8 cellular contexts compared by ENCODE assay signal in the genomic region with DNA sequence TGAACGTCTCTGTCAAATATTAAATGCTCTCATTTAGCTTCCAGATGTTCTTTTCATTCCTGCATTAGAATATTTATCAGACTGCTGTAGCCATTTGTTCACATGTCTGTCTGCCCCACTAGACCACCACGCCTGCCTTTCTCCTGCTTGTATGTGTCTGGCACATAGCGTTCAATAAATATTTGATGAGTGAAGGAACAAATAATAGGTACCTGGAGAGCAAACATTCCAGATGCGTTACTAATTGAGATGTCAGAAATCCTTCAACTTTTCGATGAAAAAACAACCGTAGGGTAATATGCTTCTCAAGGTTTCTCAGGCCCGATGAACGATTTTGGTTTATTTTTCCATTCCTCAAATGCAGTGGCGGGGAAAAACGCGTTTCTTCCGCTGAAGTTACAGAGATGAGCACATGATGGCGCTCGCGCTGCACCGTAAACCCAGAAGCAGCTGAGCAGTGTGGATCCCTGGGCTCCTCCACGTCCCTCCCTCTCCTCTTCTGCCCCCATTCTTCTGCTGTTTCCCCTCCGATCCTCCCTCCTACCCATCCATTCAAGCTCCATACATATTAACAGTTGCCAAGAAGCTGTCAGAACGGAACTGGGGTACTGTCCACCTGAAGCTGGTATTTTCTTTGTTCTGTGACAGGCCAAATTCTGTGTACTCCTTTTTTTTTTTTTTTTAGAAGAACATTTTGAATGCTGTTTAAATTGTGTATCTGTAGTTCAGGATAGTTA.
DNase-seq lines count a peak whose midpoint lies in the region; ATAC-seq, FAIRE-seq and TF ChIP-seq lines count a peak whose summit lies in the region.

No MANE protein-coding gene starts in this region.

- no peaks in the 10 kb centered on the region for H3K79me2 ChIP-seq in endothelial cell of umbilical vein (ENCODE audit: control insufficient read depth, insufficient read depth, low read length)

- ATAC-seq in HG03108 (IDR thresholded peaks at IDR 0.05; ENCODE audit: unreplicated experiment) = no peak

- POLR2A ChIA-PET in endothelial cell of umbilical vein (lab: Charles Lee) = no interaction called here

- H3K27ac ChIP-seq in endothelial cell of umbilical vein (ENCODE audit: insufficient read depth, low read depth, low read length) = no peak overlapping the region
- peak overlapping the region; percentile 17 for H3K27ac ChIP-seq in vagina

- H3K4me1 ChIP-seq in endothelial cell of umbilical vein (ENCODE audit: control insufficient read depth, extremely low read depth, insufficient read depth, low read length) (no peaks in the 10 kb centered on the region), vagina (no peaks in the 10 kb centered on the region)

- H3K9me3 ChIP-seq in endothelial cell of umbilical vein (replicated peaks; ENCODE audit: control insufficient read depth, insufficient read depth, low read length) (no peaks in the 10 kb centered on the region), vagina (no peaks in the 10 kb centered on the region)

- H3K4me3 ChIP-seq in endothelial cell of umbilical vein (replicated peaks in 1 of 3; ENCODE audit: insufficient read depth in 1 of 3, low read depth in 1 of 3, low read length in 3 of 3) (no peak overlapping the region), vagina (peak overlapping the region in 1 of 2 donors; percentile 10)

- H3K9ac ChIP-seq in endothelial cell of umbilical vein (replicated peaks; ENCODE audit: extremely low read depth, insufficient read depth, low read length) = peak overlapping the region; percentile 12

- intact Hi-C loops in endothelial cell of umbilical vein (cut with micrococcal nuclease) (loop anchor here (1.0 to 10.0 kb wide), 13 partner anchors 54 to 1735 kb away; no protein-coding TSS in a partner anchor), vagina (cut with DNase I) (no loop called here)

- no peaks in the 10 kb centered on the region for H3K9me1 ChIP-seq in endothelial cell of umbilical vein (replicated peaks; ENCODE audit: control insufficient read depth, extremely low read depth, insufficient read depth, low read length)

- TF ChIP-seq POLR2A in endothelial cell of umbilical vein (IDR thresholded peaks at IDR 0.05; ENCODE audit: low read depth, low read length) = no peak
- TF ChIP-seq POLR2A in vagina (IDR thresholded peaks at IDR 0.05) = no peak

- CTCF ChIA-PET in endothelial cell of umbilical vein (lab: Charles Lee) = interaction anchor here (0.7 to 4.2 kb wide), 29 partner anchors 10 to 1735 kb away, joined by 3 to 34 read pairs (median 4); no protein-coding TSS in a partner anchor

- H2AFZ ChIP-seq in endothelial cell of umbilical vein (ENCODE audit: low read depth, low read length) = peak overlapping the region; percentile 73

- FAIRE-seq in RCC 7860 (lab: Jason Lieb, UNC) = no peak
- peak; percentile 87 for FAIRE-seq in endothelial cell of umbilical vein (lab: Jason Lieb, UNC)

- H3K27me3 ChIP-seq in endothelial cell of umbilical vein (ENCODE audit: control insufficient read depth in 2 of 2, insufficient read depth in 2 of 2, low read length in 2 of 2) (no peaks in the 10 kb centered on the region), vagina (no peaks in the 10 kb centered on the region)

- peak overlapping the region; percentile 51 for H3K4me2 ChIP-seq in endothelial cell of umbilical vein (ENCODE audit: insufficient read depth, low read length)

- no peaks in the 10 kb centered on the region for H3K36me3 ChIP-seq in endothelial cell of umbilical vein (ENCODE audit: control insufficient read depth in 2 of 2, extremely low read depth in 1 of 2, insufficient read depth in 2 of 2, low read length in 2 of 2)
- no peaks in the 10 kb centered on the region for H3K36me3 ChIP-seq in vagina

- TF ChIP-seq CTCF in endothelial cell of umbilical vein (IDR thresholded peaks at IDR 0.05; ENCODE audit: extremely low read depth in 1 of 2, insufficient read depth in 1 of 2, low read depth in 1 of 2, low read length in 2 of 2) (peak; percentile 77 to 81), vagina (IDR thresholded peaks at IDR 0.05) (peak; percentile 34 to 73 (median 62))

- dilution Hi-C loops in endothelial cell of umbilical vein (cut with MboI; ENCODE audit: extremely low pct_ligation_motif_present, low sequenced_read_pairs) = no loop called here

- H4K20me1 ChIP-seq in endothelial cell of umbilical vein (replicated peaks; ENCODE audit: control insufficient read depth, extremely low read depth, insufficient read depth, low read length) = no peaks in the 10 kb centered on the region

- BruUV-seq in endothelial cell of umbilical vein (replicated peaks; lab: Mats Ljungman, UMichigan) = no TSS peak

- DNase-seq in SIG-M5 treated with dmso at 0.1 percent for 504 hours (lab: John Stamatoyannopoulos, UW; ENCODE audit: unreplicated experiment) (peak; percentile 7), SIG-M5 (lab: John Stamatoyannopoulos, UW) (no peak), LHCN-M2 (ENCODE audit: low read depth) (peak; percentile 45), RCC 7860 (ENCODE audit: low spot score) (peak; percentile 21), endothelial cell of umbilical vein (ENCODE audit: low read depth, low spot score) (peak; percentile 75), midbrain (lab: John Stamatoyannopoulos, UW) (peak; percentile 79), vagina (ENCODE audit: extremely low spot score in 2 of 2) (no peak)

TF ChIP-seq in endothelial cell of umbilical vein, 7 proteins besides CTCF, POLR2A, EP300 and RAD21:
- TF ChIP-seq FOS (IDR thresholded peaks at IDR 0.05; ENCODE audit: borderline replicate concordance, insufficient read depth, low read length) = no peak
TF ChIP-seq in endothelial cell of umbilical vein: peak in this region for 0.

Comparison
In these comparisons a context has a peak if more than half of its experiments do, and no peak if none do; other contexts are left out.
1. DNase-seq: peak in SIG-M5 treated with dmso at 0.1 percent for 504 hours (single experiment), LHCN-M2 (single experiment), RCC 7860 (single experiment), endothelial cell of umbilical vein (single experiment) and midbrain (single experiment); none in SIG-M5 (single experiment) and vagina (0 of 2).